Comparison of ENCODE assay signal across 10 cellular contexts in genomic region chr15:91694131-91694828, GRCh38.
DNase-seq lines count a peak whose midpoint lies in the region; ATAC-seq, FAIRE-seq and TF ChIP-seq lines count a peak whose summit lies in the region.
"Had no signal": no experiment of that assay in that cellular context is flagged by ENCODE, and none has a peak within 500 bp of the region (broad histone marks: within the 10 kb centered on the region; RNA-seq: fewer than 3 reads in every experiment).

No MANE protein-coding gene starts in this region.

- DNase-seq in AG04450 (ENCODE audit: low read depth, low spot score) (no peak), Peyer's patch (peak in 1 of 3 donors; percentile 49), fibroblast of the conjunctiva (ENCODE audit: low read depth) (peak; percentile 60), pancreas (no peak), RWPE1 (ENCODE audit: low spot score) (no peak), T-helper 2 cell (no peak)
- DNase-seq in activated CD4-positive, alpha-beta memory T cell treated with anti-CD3 and anti-CD28 coated beads, Interleukin-2, amount 10 ng/mL, durations not matched to agents 7 days and 5 days = no peak
- DNase-seq: CD4-positive, alpha-beta T cell had no signal

- no peaks in the 10 kb centered on the region for H3K36me3 Mint-ChIP-seq in activated CD4-positive, alpha-beta memory T cell treated with anti-CD3 and anti-CD28 coated beads, Interleukin-2, amount 10 ng/mL, durations not matched to agents 7 days and 5 days (ENCODE audit: low read depth)

- no peaks in the 10 kb centered on the region for H3K4me1 ChIP-seq in Peyer's patch
- no peaks in the 10 kb centered on the region for H3K4me1 ChIP-seq in pancreas

- ATAC-seq in pancreas (peak in 3 of 4 donors; percentile 54 to 69 (median 64)), GM21515 (IDR thresholded peaks at IDR 0.05; ENCODE audit: unreplicated experiment) (no peak)

- peak overlapping the region; percentile 66 for H3K27ac ChIP-seq in AG04450 (ENCODE audit: low read depth, low read length)
- peak overlapping the region; percentile 13 to 92 (median 74) for H3K27ac ChIP-seq in Peyer's patch
- peak overlapping the region in 3 of 4 donors; percentile 22 to 63 (median 59) for H3K27ac ChIP-seq in pancreas
- no peak overlapping the region for H3K27ac ChIP-seq in RWPE1

- H3K9me3 Mint-ChIP-seq in activated CD4-positive, alpha-beta memory T cell treated with anti-CD3 and anti-CD28 coated beads, Interleukin-2, amount 10 ng/mL, durations not matched to agents 7 days and 5 days = no peaks in the 10 kb centered on the region
- H3K9me3 Mint-ChIP-seq: CD4-positive, alpha-beta T cell had no signal

- no peak for FAIRE-seq in pancreas (lab: Jason Lieb, UNC)
- FAIRE-seq: colon had no signal

- CTCF ChIA-PET in AG04450 (lab: Charles Lee) = interaction anchor here (0.7 to 7.4 kb wide), 2 partner anchors 12 to 102 kb away, joined by 3 to 64 read pairs; no protein-coding TSS in a partner anchor
- CTCF ChIA-PET in activated CD4-positive, alpha-beta memory T cell treated with anti-CD3 and anti-CD28 coated beads, Interleukin-2, amount 10 ng/mL, durations not matched to agents 7 days and 5 days (lab: Charles Lee) = interaction anchor here (1.2 kb wide), 1 partner anchor 12 kb away, joined by 5 read pairs; no protein-coding TSS in a partner anchor
- CTCF ChIA-PET in RWPE1 (lab: Yijun Ruan, JAX) = interaction anchor here (0.7 kb wide), 1 partner anchor 12 kb away, joined by 7 read pairs; no protein-coding TSS in a partner anchor

- intact Hi-C loops in pancreas (cut with DNase I) = no loop called here

- H3K9me3 ChIP-seq in AG04450 (ENCODE audit: control insufficient read depth, insufficient read depth, low read length) = no peaks in the 10 kb centered on the region
- H3K9me3 ChIP-seq in Peyer's patch = no peaks in the 10 kb centered on the region
- no peaks in the 10 kb centered on the region for H3K9me3 ChIP-seq in pancreas

- H3K27me3 ChIP-seq in AG04450 (ENCODE audit: control insufficient read depth, insufficient read depth, low read length) (no peaks in the 10 kb centered on the region), Peyer's patch (no peaks in the 10 kb centered on the region), pancreas (no peaks in the 10 kb centered on the region)

- no peak for TF ChIP-seq POLR2A in Peyer's patch (IDR thresholded peaks at IDR 0.05)

- H3K36me3 ChIP-seq in Peyer's patch (no peaks in the 10 kb centered on the region), pancreas (no peaks in the 10 kb centered on the region)

- no peak for TF ChIP-seq CTCF in AG04450 (IDR thresholded peaks at IDR 0.05; ENCODE audit: low read depth, low read length)
- no peak for TF ChIP-seq CTCF in Peyer's patch (IDR thresholded peaks at IDR 0.05)
- TF ChIP-seq CTCF in pancreas (IDR thresholded peaks at IDR 0.05) = no peak
- TF ChIP-seq CTCF in RWPE1 (conservative IDR thresholded peaks at IDR 0.05; ENCODE audit: low read depth) = no peak

- POLR2A ChIA-PET in AG04450 (lab: Yijun Ruan, JAX) = interaction anchor here (1.0 kb wide), 1 partner anchor 67 kb away, joined by 4 read pairs; no protein-coding TSS in a partner anchor
- POLR2A ChIA-PET in activated CD4-positive, alpha-beta memory T cell treated with anti-CD3 and anti-CD28 coated beads, Interleukin-2, amount 10 ng/mL, durations not matched to agents 7 days and 5 days (lab: Charles Lee) = no interaction called here
- POLR2A ChIA-PET in RWPE1 (lab: Yijun Ruan, JAX; ENCODE audit: low non-redundant PET) = no interaction called here

- H3K27ac Mint-ChIP-seq in activated CD4-positive, alpha-beta memory T cell treated with anti-CD3 and anti-CD28 coated beads, Interleukin-2, amount 10 ng/mL, durations not matched to agents 7 days and 5 days = no peak overlapping the region
- H3K27ac Mint-ChIP-seq: CD4-positive, alpha-beta T cell had no signal

- no peak overlapping the region for H3K4me3 Mint-ChIP-seq in activated CD4-positive, alpha-beta memory T cell treated with anti-CD3 and anti-CD28 coated beads, Interleukin-2, amount 10 ng/mL, durations not matched to agents 7 days and 5 days
- H3K4me3 Mint-ChIP-seq: CD4-positive, alpha-beta T cell had no signal

- no peaks in the 10 kb centered on the region for H3K4me1 Mint-ChIP-seq in activated CD4-positive, alpha-beta memory T cell treated with anti-CD3 and anti-CD28 coated beads, Interleukin-2, amount 10 ng/mL, durations not matched to agents 7 days and 5 days

- 68 to 76% methylated on average over 11 of the region's 11 CpGs for WGBS in pancreas, 2 donors

- H3K27me3 Mint-ChIP-seq in activated CD4-positive, alpha-beta memory T cell treated with anti-CD3 and anti-CD28 coated beads, Interleukin-2, amount 10 ng/mL, durations not matched to agents 7 days and 5 days = no peaks in the 10 kb centered on the region
- H3K27me3 Mint-ChIP-seq: CD4-positive, alpha-beta T cell had no signal

- H3K4me3 ChIP-seq in AG04450 (ENCODE audit: low read depth, low read length) (peak overlapping the region; percentile 45), Peyer's patch (peak overlapping the region in 2 of 4 donors; percentile 33 to 40), pancreas (no peak overlapping the region)
